Comparison of ENCODE assay signal across 8 cellular contexts in the genomic region with DNA sequence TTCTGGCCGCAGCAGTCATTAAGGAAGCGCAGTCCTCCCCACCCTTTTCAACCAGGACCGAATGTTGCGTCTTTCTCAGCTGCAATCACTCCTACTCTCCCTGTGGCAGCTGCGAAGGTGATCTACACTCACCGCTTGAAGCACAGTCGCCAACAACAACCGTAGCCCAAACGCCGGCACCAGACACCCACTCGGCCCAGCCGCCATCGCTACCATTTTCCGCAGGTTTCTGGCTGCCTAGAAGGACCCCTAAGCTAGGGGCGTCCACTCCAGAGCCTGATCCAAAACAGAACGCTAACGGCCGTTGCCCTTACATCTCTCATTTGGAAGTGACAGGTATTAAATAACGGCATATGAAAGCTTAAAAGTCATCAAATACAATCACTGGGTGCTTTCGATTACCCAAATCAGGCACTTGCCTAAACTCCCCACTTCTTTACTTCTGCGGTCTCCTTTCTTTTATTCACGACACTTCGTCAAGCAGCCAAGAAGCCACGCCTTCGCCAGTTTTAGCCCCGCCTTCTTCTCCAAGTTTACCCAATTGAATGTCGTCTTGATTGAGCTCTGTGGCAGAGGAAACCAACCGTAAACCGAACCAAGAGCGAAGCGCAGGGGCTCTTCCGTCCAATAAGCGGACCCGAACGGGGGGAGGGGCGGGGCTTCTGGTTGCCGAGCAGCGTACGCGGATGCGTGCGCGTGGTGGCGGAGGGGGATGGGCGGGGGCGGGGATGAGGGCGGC. TPM values are rescaled to one million over a fixed set of nuclear protein-coding genes. Genes with fewer than 3 reads are reported as not detected.
DNase-seq lines count a peak whose midpoint lies in the region; ATAC-seq and TF ChIP-seq lines count a peak whose summit lies in the region.

A gene (minus strand): TSS at position 231 of the 739 bp plus-strand sequence. CDS start 15 bp downstream, at position 216.

- no peaks in the 10 kb centered on the region for H3K9me3 ChIP-seq in upper lobe of right lung

- TF ChIP-seq CTCF in upper lobe of right lung (IDR thresholded peaks at IDR 0.05): no peak

- H3K36me3 ChIP-seq in upper lobe of right lung: no peaks in the 10 kb centered on the region

- H3K27me3 ChIP-seq in upper lobe of right lung: no peaks in the 10 kb centered on the region

- intact Hi-C loops in T-helper 1 cell treated with Interleukin-12 subunit alpha and Interleukin-12 subunit beta and Interleukin-4 antibody, amounts not matched to agents 30 ng/mL and 1 ng/mL, for 36 hours (cut with micrococcal nuclease): loop anchor here (1.0 to 5.0 kb wide), 12 partner anchors 18 to 1979 kb away; a partner anchor contains a TSS
- intact Hi-C loops in left cardiac atrium (cut with DNase I): loop anchor here in 1 of 2 donors (10.0 kb wide), 1 partner anchor 209 kb away; a partner anchor contains a TSS
- intact Hi-C loops in posterior vena cava (cut with DNase I): no loop called here
- intact Hi-C loops in upper lobe of right lung (cut with DNase I): no loop called here

- H3K27ac ChIP-seq in upper lobe of right lung: peak within 1 kb of the TSS; percentile 93

- H3K4me1 ChIP-seq in upper lobe of right lung: peaks cover 13% of the 10 kb centered on the region

- H3K4me3 ChIP-seq in upper lobe of right lung: peak within 1 kb of the TSS; percentile 64

- peak; percentile 85 for ATAC-seq in GM18498 (IDR thresholded peaks at IDR 0.05; ENCODE audit: unreplicated experiment)
- peak; percentile 84 for ATAC-seq in HG02885 (IDR thresholded peaks at IDR 0.05; ENCODE audit: poor library complexity, unreplicated experiment)
- peak; percentile 97 to 98 for ATAC-seq in left cardiac atrium
- peak; percentile 98 for ATAC-seq in upper lobe of right lung

- DNase-seq in NCI-H1694 (lab: John Stamatoyannopoulos, UW) (peak; percentile 100), amygdala (lab: John Stamatoyannopoulos, UW) (peak; percentile 78 to 99 (median 96)), left cardiac atrium (peak; percentile 99), posterior vena cava (ENCODE audit: low spot score) (peak; percentile 100), upper lobe of right lung (peak; percentile 99)

RNA-seq across cellular contexts. Expression of the gene that starts here (rescaled TPM):
- 200 and 207 TPM in 2 replicates for total RNA-seq in T-helper 1 cell treated with Interleukin-12 subunit alpha and Interleukin-12 subunit beta and Interleukin-4 antibody, amounts not matched to agents 30 ng/mL and 1 ng/mL, for 36 hours
- total RNA-seq in left cardiac atrium (100 to 1,000 TPM; 114 to 130 TPM), posterior vena cava (100 to 1,000 TPM; 183 to 189 TPM), upper lobe of right lung (197 TPM)

Comparison
In these comparisons a context has a peak if more than half of its experiments do, and no peak if none do; other contexts are left out.
1. Peak in every context shown above with its lines: DNase-seq, ATAC-seq, H3K4me3 ChIP-seq and H3K27ac ChIP-seq.